In genomic region chr20:45293041-45294002, GRCh38 we compare ENCODE assay signal across 8 cellular contexts. TPM values are rescaled to one million over a fixed set of nuclear protein-coding genes. Genes with fewer than 3 reads are reported as not detected.
A peak's percentile ranks its signal among the peaks of the same experiment; 100 is the strongest.
DNase-seq lines count a peak whose midpoint lies in the region; ATAC-seq lines count a peak whose summit lies in the region.

No MANE protein-coding gene starts in this region.

- DNase-seq in DMS114 treated with DMSO at 0.1 percent for 48 hours (lab: John Stamatoyannopoulos, UW; ENCODE audit: unreplicated experiment) (peak; percentile 71), NCI-H82 (lab: John Stamatoyannopoulos, UW) (peak; percentile 96), epidermal melanocyte (ENCODE audit: insufficient read length, low spot score) (peak; percentile 91), NCI-H187 treated with DMSO at 0.1 percent for 48 hours (lab: John Stamatoyannopoulos, UW) (no peak)
- peak; percentile 96 for DNase-seq in activated CD8-positive, alpha-beta memory T cell treated with anti-CD3 and anti-CD28 coated beads, Interleukin-2, amount 50 U/mL, for 48 hours
- DNase-seq in stimulated activated CD8-positive, alpha-beta memory T cell treated with anti-CD3 and anti-CD28 coated beads, Interleukin-2, amount 100 ng/mL, for 1 hour (ENCODE audit: low read depth in 2 of 2), result peak; percentile 63 to 65

- H3K27me3 ChIP-seq in mononuclear cell (ENCODE audit: insufficient read depth, low read length), result peaks cover 18% of the 10 kb centered on the region

- H3K9me3 ChIP-seq in mononuclear cell (ENCODE audit: low read depth, low read length), result no peaks in the 10 kb centered on the region

- peak; percentile 81 for ATAC-seq in HG03159 (IDR thresholded peaks at IDR 0.05; ENCODE audit: unreplicated experiment)

- peak overlapping the region; percentile 32 for H3K4me3 ChIP-seq in mononuclear cell (ENCODE audit: low read length)

- H3K4me1 ChIP-seq in mononuclear cell (ENCODE audit: insufficient read depth, low read length), result peaks cover 19% of the 10 kb centered on the region

RNA-seq across cellular contexts. Expression of gene RBPJL, which starts 13.3 kb away (rescaled TPM):
- total RNA-seq in mononuclear cell, result not detected

RNA-seq across cellular contexts. Expression of gene MATN4, which starts 14.8 kb away (rescaled TPM):
- not detected for total RNA-seq in mononuclear cell

RNA-seq across cellular contexts. Expression of gene SLPI, which starts 39.0 kb away (rescaled TPM):
- total RNA-seq in mononuclear cell, result 0.63 TPM

RNA-seq across cellular contexts. Expression of gene SDC4, which starts 54.9 kb away (rescaled TPM):
- 17.1 TPM for total RNA-seq in mononuclear cell
